ENCODE assay signal across 8 cellular contexts in genomic region chr14:100375963-100376735, GRCh38. TPM values are rescaled to one million over a fixed set of nuclear protein-coding genes. Genes with fewer than 3 reads are reported as not detected.
DNase-seq lines count a peak whose midpoint lies in the region; ATAC-seq and TF ChIP-seq lines count a peak whose summit lies in the region.

Gene WDR25 (plus strand): TSS chr14:100376485.

- H3K36me3 Mint-ChIP-seq in HFFc6 (ENCODE audit: low read depth), result peaks cover 18% of the 10 kb centered on the region
- peaks cover 46% of the 10 kb centered on the region for H3K36me3 Mint-ChIP-seq in activated naive CD4-positive, alpha-beta T cell treated with anti-CD3 and anti-CD28 coated beads for 36 hours (ENCODE audit: low read depth)

- peaks cover 0 to 42% (median 16%) of the 10 kb centered on the region in 3 donors for H3K4me1 ChIP-seq in gastroesophageal sphincter
- peaks cover 31% of the 10 kb centered on the region for H3K4me1 ChIP-seq in suprapubic skin

- H3K27me3 ChIP-seq in gastroesophageal sphincter, result no peaks in the 10 kb centered on the region
- H3K27me3 ChIP-seq in suprapubic skin, result no peaks in the 10 kb centered on the region

- H3K4me3 ChIP-seq in gastroesophageal sphincter (peak within 1 kb of the TSS; percentile 41 to 60), suprapubic skin (peak within 1 kb of the TSS; percentile 91)

- TF ChIP-seq EP300 in gastroesophageal sphincter (IDR thresholded peaks at IDR 0.05), result no peak
- TF ChIP-seq EP300 in suprapubic skin (IDR thresholded peaks at IDR 0.05), result no peak

- H3K9me3 Mint-ChIP-seq in HFFc6, result no peaks in the 10 kb centered on the region
- H3K9me3 Mint-ChIP-seq in activated naive CD4-positive, alpha-beta T cell treated with anti-CD3 and anti-CD28 coated beads for 36 hours, result no peaks in the 10 kb centered on the region

- peak within 1 kb of the TSS; percentile 99 for H3K27ac Mint-ChIP-seq in HFFc6
- H3K27ac Mint-ChIP-seq in activated naive CD4-positive, alpha-beta T cell treated with anti-CD3 and anti-CD28 coated beads for 36 hours, result peak within 1 kb of the TSS; percentile 98

- CTCF ChIA-PET in activated naive CD4-positive, alpha-beta T cell treated with anti-CD3 and anti-CD28 coated beads for 36 hours (lab: Charles Lee), result interaction anchor here (1.3 kb wide), 1 partner anchor 73 kb away, joined by 3 read pairs; no protein-coding TSS in a partner anchor

- ATAC-seq in gastroesophageal sphincter, result peak; percentile 98

- H3K4me1 Mint-ChIP-seq in HFFc6 (ENCODE audit: low read depth), result peaks cover 36% of the 10 kb centered on the region
- peaks cover 45% of the 10 kb centered on the region for H3K4me1 Mint-ChIP-seq in activated naive CD4-positive, alpha-beta T cell treated with anti-CD3 and anti-CD28 coated beads for 36 hours (ENCODE audit: low read depth)

- 0% methylated on average over 8 to 21 of the region's 74 CpGs for WGBS in gastroesophageal sphincter (ENCODE audit: low coverage in 1 of 2), 2 donors
- under 1% methylated on average over 54 of the region's 74 CpGs for WGBS in suprapubic skin

- H3K36me3 ChIP-seq in gastroesophageal sphincter (peaks cover 0 to 4% of the 10 kb centered on the region in 2 donors), suprapubic skin (peaks cover 8% of the 10 kb centered on the region)

- in situ Hi-C loops in SK-MEL-5 (cut with HindIII; ENCODE audit: low pct_unique_long_range_greater_than_20kb, low sequenced_read_pairs), result no loop called here

- no peaks in the 10 kb centered on the region; the same call in 1 of the 2 replicates for H3K27me3 Mint-ChIP-seq in HFFc6 (ENCODE audit: insufficient read depth)
- no peaks in the 10 kb centered on the region for H3K27me3 Mint-ChIP-seq in activated naive CD4-positive, alpha-beta T cell treated with anti-CD3 and anti-CD28 coated beads for 36 hours (ENCODE audit: low read depth)

- peak within 1 kb of the TSS; percentile 89 for H3K4me3 Mint-ChIP-seq in HFFc6
- H3K4me3 Mint-ChIP-seq in activated naive CD4-positive, alpha-beta T cell treated with anti-CD3 and anti-CD28 coated beads for 36 hours, result peak within 1 kb of the TSS; percentile 99

- intact Hi-C loops in activated naive CD4-positive, alpha-beta T cell treated with anti-CD3 and anti-CD28 coated beads for 36 hours (cut with micrococcal nuclease), result loop anchor here (1.0 to 5.0 kb wide), 9 partner anchors 35 to 404 kb away; partner anchors contain the start of gene SLC25A29

- no peaks in the 10 kb centered on the region for H3K9me3 ChIP-seq in gastroesophageal sphincter
- no peaks in the 10 kb centered on the region for H3K9me3 ChIP-seq in suprapubic skin

- TF ChIP-seq POLR2A in gastroesophageal sphincter (IDR thresholded peaks at IDR 0.05) (peak; percentile 48 to 70), suprapubic skin (IDR thresholded peaks at IDR 0.05) (peak in 1 of 2 donors; percentile 28)

- TF ChIP-seq CTCF in HFFc6 (IDR thresholded peaks at IDR 0.05) (no peak), gastroesophageal sphincter (IDR thresholded peaks at IDR 0.05) (no peak), suprapubic skin (IDR thresholded peaks at IDR 0.05) (no peak)

- peak within 1 kb of the TSS; percentile 74 to 95 (median 88) for H3K27ac ChIP-seq in gastroesophageal sphincter
- peak within 1 kb of the TSS; percentile 94 for H3K27ac ChIP-seq in suprapubic skin

- DNase-seq in GM04504 (ENCODE audit: low read depth), result peak; percentile 92
- peak; percentile 95 for DNase-seq in HFFc6
- DNase-seq in NAMALWA (ENCODE audit: low spot score), result peak; percentile 96
- DNase-seq in SK-MEL-5 (ENCODE audit: low read depth, low spot score), result peak; percentile 95
- DNase-seq in activated naive CD4-positive, alpha-beta T cell treated with anti-CD3 and anti-CD28 coated beads for 36 hours, result peak; percentile 94
- DNase-seq in nucleus accumbens (lab: John Stamatoyannopoulos, UW), result peak; percentile 59 to 95 (median 89)
- DNase-seq in suprapubic skin (ENCODE audit: low spot score in 2 of 2), result peak; percentile 95

RNA-seq across cellular contexts. Expression of gene WDR25, which starts in this region (rescaled TPM):
- total RNA-seq in HFFc6 (2021; fragmentation: NEBNext Ultra II Directional; extraction: Animal tissue kit (Norgen Biotek cat#: 25700)), result 10 to 100 TPM in 5 of 6 experiments, 1 to 10 TPM in 1; 9.2 to 12.0 (median 10.4) TPM
- total RNA-seq in SK-MEL-5 (2014; rRNA removed; shearing (Covaris generic)), result 46.8 and 58.8 TPM in 2 replicates
- 36.1 and 47.5 TPM in 2 replicates for polyA plus RNA-seq in SK-MEL-5 (2015; cell fraction: cytosol; rRNA removed)
- polyA plus RNA-seq in SK-MEL-5 (2015; cell fraction: nucleus; rRNA removed), result 13.8 and 19.3 TPM in 2 replicates
- 1 to 10 TPM; 6.0 to 6.6 TPM for total RNA-seq in activated naive CD4-positive, alpha-beta T cell treated with anti-CD3 and anti-CD28 coated beads for 36 hours
- total RNA-seq in gastroesophageal sphincter (10 to 100 TPM in 1 of 4 donors, 1 to 10 TPM in 3; 7.3 to 12.9 (median 8.0) TPM), suprapubic skin (10 to 100 TPM in 2 of 4 donors, 1 to 10 TPM in 2; 7.4 to 16.0 (median 10.6) TPM)

Comparison
In these comparisons a context has a peak if more than half of its experiments do, and no peak if none do; other contexts are left out.
1. Peak in every context shown above with its lines: DNase-seq, ATAC-seq, H3K4me3 ChIP-seq and H3K27ac ChIP-seq.